21 cellular contexts compared by ENCODE assay signal in genomic region chr6:94045473-94045872, GRCh38.
DNase-seq lines count a peak whose midpoint lies in the region; ATAC-seq and TF ChIP-seq lines count a peak whose summit lies in the region.
"Had no signal": no experiment of that assay in that cellular context is flagged by ENCODE, and none has a peak within 500 bp of the region (broad histone marks: within the 10 kb centered on the region; RNA-seq: fewer than 3 reads in every experiment).

No MANE protein-coding gene starts in this region.

- no peak overlapping the region for H3K4ac ChIP-seq in mesenchymal stem cell (ENCODE audit: low read depth in 1 of 2, low read length in 2 of 2)

- H3K4me1 Mint-ChIP-seq in brain = peaks cover 22% of the 10 kb centered on the region
- no peaks in the 10 kb centered on the region for H3K4me1 Mint-ChIP-seq in activated CD4-positive, alpha-beta memory T cell treated with anti-CD3 and anti-CD28 coated beads, Interleukin-2, amount 10 ng/mL, durations not matched to agents 7 days and 5 days

- in situ Hi-C loops in Caki2 (cut with HindIII; ENCODE audit: low pct_unique_long_range_greater_than_20kb, low sequenced_read_pairs) = no loop called here

- H2BK5ac ChIP-seq in mesenchymal stem cell (ENCODE audit: low read depth, low read length, poor library complexity, severe bottlenecking) = no peak overlapping the region

- POLR2A ChIA-PET in activated CD4-positive, alpha-beta memory T cell treated with anti-CD3 and anti-CD28 coated beads, Interleukin-2, amount 10 ng/mL, durations not matched to agents 7 days and 5 days (lab: Charles Lee) = no interaction called here

- H3K27ac Mint-ChIP-seq in brain = peak overlapping the region in 3 of 5 experiments; percentile 52 to 84 (median 66)
- no peak overlapping the region for H3K27ac Mint-ChIP-seq in activated CD4-positive, alpha-beta memory T cell treated with anti-CD3 and anti-CD28 coated beads, Interleukin-2, amount 10 ng/mL, durations not matched to agents 7 days and 5 days
- H3K27ac Mint-ChIP-seq: activated naive CD4-positive, alpha-beta T cell treated with anti-CD3 and anti-CD28 coated beads for 36 hours had no signal

- H3K36me3 ChIP-seq in mesenchymal stem cell (ENCODE audit: control insufficient read depth in 1 of 2, insufficient read depth in 2 of 2, low read depth in 1 of 2, low read length in 2 of 2) (no peaks in the 10 kb centered on the region), MG63 (no peaks in the 10 kb centered on the region)

- CTCF ChIA-PET in activated CD4-positive, alpha-beta memory T cell treated with anti-CD3 and anti-CD28 coated beads, Interleukin-2, amount 10 ng/mL, durations not matched to agents 7 days and 5 days (lab: Charles Lee) = no interaction called here

- H3K14ac ChIP-seq in mesenchymal stem cell (ENCODE audit: low read length in 2 of 2) = no peak overlapping the region

- no peak overlapping the region for H2AK5ac ChIP-seq in mesenchymal stem cell (ENCODE audit: low read length, severe bottlenecking)

- H3K18ac ChIP-seq in mesenchymal stem cell (ENCODE audit: low read depth in 1 of 2, low read length in 2 of 2) = no peak overlapping the region

- H2BK12ac ChIP-seq in mesenchymal stem cell (ENCODE audit: low read length in 2 of 2) = no peak overlapping the region

- no peak overlapping the region for H2AFZ ChIP-seq in mesenchymal stem cell (ENCODE audit: low read depth, low read length)

- H3K36me3 Mint-ChIP-seq in brain = no peaks in the 10 kb centered on the region
- H3K36me3 Mint-ChIP-seq in activated CD4-positive, alpha-beta memory T cell treated with anti-CD3 and anti-CD28 coated beads, Interleukin-2, amount 10 ng/mL, durations not matched to agents 7 days and 5 days (ENCODE audit: low read depth) = no peaks in the 10 kb centered on the region

- H3K4me3 ChIP-seq in mesenchymal stem cell (ENCODE audit: insufficient read depth in 1 of 2, low read depth in 1 of 2, low read length in 2 of 2) (no peak overlapping the region), MG63 (no peak overlapping the region)

- no peak overlapping the region for H2BK120ac ChIP-seq in mesenchymal stem cell (ENCODE audit: low read depth, low read length)

- no peak for TF ChIP-seq CTCF in brain (conservative IDR thresholded peaks at IDR 0.05)

- no peak overlapping the region for H3K9ac ChIP-seq in mesenchymal stem cell (ENCODE audit: low read length)

- ATAC-seq in GM21717 (IDR thresholded peaks at IDR 0.05; ENCODE audit: unreplicated experiment) = no peak
- ATAC-seq: left cardiac atrium, right cardiac atrium had no signal

- H2BK15ac ChIP-seq in mesenchymal stem cell (ENCODE audit: low read depth, poor library complexity, severe bottlenecking) = no peak overlapping the region

- peaks cover 2% of the 10 kb centered on the region for H3K4me1 ChIP-seq in mesenchymal stem cell (ENCODE audit: control insufficient read depth, insufficient read depth, low read depth, low read length)

- H4K91ac ChIP-seq in mesenchymal stem cell (ENCODE audit: low read length) = no peak overlapping the region

- no peak overlapping the region for H4K8ac ChIP-seq in mesenchymal stem cell (ENCODE audit: low read length)

- H3K79me1 ChIP-seq in mesenchymal stem cell (replicated peaks; ENCODE audit: low read length, poor library complexity, severe bottlenecking) = no peaks in the 10 kb centered on the region

- H3K27me3 Mint-ChIP-seq in brain = no peaks in the 10 kb centered on the region
- H3K27me3 Mint-ChIP-seq in activated CD4-positive, alpha-beta memory T cell treated with anti-CD3 and anti-CD28 coated beads, Interleukin-2, amount 10 ng/mL, durations not matched to agents 7 days and 5 days = no peaks in the 10 kb centered on the region

- WGBS in mesenchymal stem cell = 91% methylated on average over 6 of the region's 6 CpGs

- peak overlapping the region; percentile 88 for H3K27ac ChIP-seq in mesenchymal stem cell (ENCODE audit: low read length, poor library complexity, severe bottlenecking)

- H3K9me3 ChIP-seq in mesenchymal stem cell (ENCODE audit: control insufficient read depth, low read length) (no peaks in the 10 kb centered on the region), MG63 (no peaks in the 10 kb centered on the region; the same call in 1 of the 2 replicates)

- H3K9me3 Mint-ChIP-seq in brain = no peaks in the 10 kb centered on the region
- peaks cover 5% of the 10 kb centered on the region for H3K9me3 Mint-ChIP-seq in activated CD4-positive, alpha-beta memory T cell treated with anti-CD3 and anti-CD28 coated beads, Interleukin-2, amount 10 ng/mL, durations not matched to agents 7 days and 5 days

- H3K23ac ChIP-seq in mesenchymal stem cell (ENCODE audit: low read length in 2 of 2) = no peak overlapping the region

- H3K4me2 ChIP-seq in mesenchymal stem cell (ENCODE audit: low read length, poor library complexity, severe bottlenecking) = no peak overlapping the region

- DNase-seq in Caki2 (ENCODE audit: low read depth) (peak; percentile 69), NCI-H187 (lab: John Stamatoyannopoulos, UW) (peak; percentile 22 to 38), mesenchymal stem cell (no peak), HuH-7 (ENCODE audit: low spot score) (no peak), MG63 (no peak)
- DNase-seq in activated CD4-positive, alpha-beta memory T cell treated with anti-CD3 and anti-CD28 coated beads, Interleukin-2, amount 10 ng/mL, durations not matched to agents 7 days and 5 days = no peak
- DNase-seq: activated CD4-positive, alpha-beta T cell treated with anti-CD3 and anti-CD28 coated beads, Interleukin-2, amount 50 U/mL, for 4 hours; activated naive CD4-positive, alpha-beta T cell treated with anti-CD3 and anti-CD28 coated beads for 36 hours; activated T-cell treated with anti-CD3 and anti-CD28 coated beads for 4 hours; anterior cingulate cortex; DMS79; KBM-7; left cardiac atrium; midbrain; NCI-H1048; right cardiac atrium; Right ventricle myocardium superior; stimulated activated naive CD4-positive, alpha-beta T cell; trophoblast cell had no signal

- H3K4me3 Mint-ChIP-seq in brain = peak overlapping the region; percentile 31 to 76 (median 71)
- H3K4me3 Mint-ChIP-seq in activated CD4-positive, alpha-beta memory T cell treated with anti-CD3 and anti-CD28 coated beads, Interleukin-2, amount 10 ng/mL, durations not matched to agents 7 days and 5 days = no peak overlapping the region
- H3K4me3 Mint-ChIP-seq: activated naive CD4-positive, alpha-beta T cell treated with anti-CD3 and anti-CD28 coated beads for 36 hours had no signal

- H3K27me3 ChIP-seq in mesenchymal stem cell (ENCODE audit: control insufficient read depth in 1 of 2, insufficient read depth in 1 of 2, low read length in 2 of 2) (no peaks in the 10 kb centered on the region), MG63 (no peaks in the 10 kb centered on the region)

Comparison
In these comparisons a context has a peak if more than half of its experiments do, and no peak if none do; other contexts are left out.
1. DNase-seq: peak in Caki2 (single experiment) and NCI-H187 (2 of 2); none in mesenchymal stem cell (single experiment), HuH-7 (single experiment), activated CD4-positive, alpha-beta memory T cell treated with anti-CD3 and anti-CD28 coated beads, Interleukin-2, amount 10 ng/mL, durations not matched to agents 7 days and 5 days (single experiment) and MG63 (single experiment).